8 cellular contexts compared by ENCODE assay signal in the genomic region with DNA sequence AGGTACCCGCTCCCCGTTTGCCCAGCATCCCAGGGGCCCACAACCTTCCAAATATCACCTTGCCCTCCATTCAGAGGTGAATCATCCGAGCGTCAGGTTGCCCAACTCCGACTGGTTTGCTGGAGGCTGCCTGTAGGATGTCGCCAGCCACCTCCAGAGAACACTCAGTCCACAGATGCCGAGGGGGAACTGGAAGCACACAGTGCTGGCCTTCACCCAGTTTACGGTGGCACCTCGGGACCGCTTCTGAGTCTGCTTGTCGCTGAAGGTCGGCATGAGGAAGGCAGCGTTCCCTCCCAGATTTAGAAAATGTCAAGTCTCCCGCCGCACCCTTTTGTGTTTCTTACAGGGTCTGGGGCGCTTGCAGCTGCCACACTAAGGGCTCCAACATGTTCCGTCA. TPM values are rescaled to one million over a fixed set of nuclear protein-coding genes. Genes with fewer than 3 reads are reported as not detected.
DNase-seq lines count a peak whose midpoint lies in the region; ATAC-seq and TF ChIP-seq lines count a peak whose summit lies in the region.
"Not testable (repeated sequence)": the region's sequence is repeated elsewhere in the genome, so short reads cannot be mapped to it uniquely, and the experiment has no call there.

No MANE protein-coding gene starts in this region.

- not testable (repeated sequence) for H3K9me3 Mint-ChIP-seq in GM23338; activated B cell treated with CpG ODN at 0.5 μM for 24 hours; activated T-helper 17 cell treated with anti-CD3 and anti-CD28 coated beads, Interleukin-2, amount 50 U/mL, for 72 hours; brain; naive thymus-derived CD4-positive, alpha-beta T cell; neural progenitor cell; type B pancreatic cell

- not testable (repeated sequence) for H3K4me2 ChIP-seq in GM23338, neural progenitor cell

- not testable (repeated sequence) for H3K79me2 ChIP-seq in GM23338 (replicated peaks; ENCODE audit: insufficient read depth); neural progenitor cell (ENCODE audit: low read depth)

- intact Hi-C loops in activated B cell treated with CpG ODN at 0.5 μM for 24 hours (cut with micrococcal nuclease); left cardiac atrium (cut with DNase I); naive thymus-derived CD4-positive, alpha-beta T cell (cut with micrococcal nuclease): not testable (repeated sequence)

- not testable (repeated sequence) for H3F3A ChIP-seq in GM23338 (replicated peaks; ENCODE audit: low read depth); neural progenitor cell (ENCODE audit: low read depth)

- not testable (repeated sequence) for H3K27ac Mint-ChIP-seq in GM23338; activated B cell treated with CpG ODN at 0.5 μM for 24 hours; activated T-helper 17 cell treated with anti-CD3 and anti-CD28 coated beads, Interleukin-2, amount 50 U/mL, for 72 hours; naive thymus-derived CD4-positive, alpha-beta T cell; neural progenitor cell
- peak overlapping the region in 1 of 5 experiments; percentile 55 for H3K27ac Mint-ChIP-seq in brain
- H3K27ac Mint-ChIP-seq in type B pancreatic cell = peak overlapping the region; percentile 64

- POLR2A ChIA-PET in activated B cell treated with CpG ODN at 0.5 μM for 24 hours (lab: Charles Lee); naive thymus-derived CD4-positive, alpha-beta T cell (lab: Charles Lee): not testable (repeated sequence)

- not testable (repeated sequence) for H3K27me3 ChIP-seq in GM23338 (ENCODE audit: insufficient read depth); naive thymus-derived CD4-positive, alpha-beta T cell (ENCODE audit: control insufficient read depth in 2 of 2, insufficient read depth in 2 of 2, low read length in 2 of 2); neural progenitor cell

- CTCF ChIA-PET in activated B cell treated with CpG ODN at 0.5 μM for 24 hours (lab: Charles Lee); naive thymus-derived CD4-positive, alpha-beta T cell (lab: Charles Lee): not testable (repeated sequence)

- not testable (repeated sequence) for H2AFZ ChIP-seq in GM23338; neural progenitor cell (replicated peaks)

- H3K9me3 ChIP-seq in naive thymus-derived CD4-positive, alpha-beta T cell (ENCODE audit: control insufficient read depth in 2 of 3, low read length in 3 of 3); neural progenitor cell (ENCODE audit: low read depth): not testable (repeated sequence)

- H3K36me3 Mint-ChIP-seq in GM23338 (ENCODE audit: low read depth); activated B cell treated with CpG ODN at 0.5 μM for 24 hours (ENCODE audit: low read depth); activated T-helper 17 cell treated with anti-CD3 and anti-CD28 coated beads, Interleukin-2, amount 50 U/mL, for 72 hours (ENCODE audit: low read depth); brain; naive thymus-derived CD4-positive, alpha-beta T cell; neural progenitor cell; type B pancreatic cell: not testable (repeated sequence)

- not testable (repeated sequence) for H3K4me1 ChIP-seq in GM23338 (ENCODE audit: insufficient read depth); naive thymus-derived CD4-positive, alpha-beta T cell (ENCODE audit: control insufficient read depth in 2 of 2, insufficient read depth in 2 of 2, low read length in 2 of 2); neural progenitor cell

- not testable (repeated sequence) for H3K27me3 Mint-ChIP-seq in GM23338 (ENCODE audit: insufficient read depth, low read depth, poor library complexity); activated B cell treated with CpG ODN at 0.5 μM for 24 hours; activated T-helper 17 cell treated with anti-CD3 and anti-CD28 coated beads, Interleukin-2, amount 50 U/mL, for 72 hours; type B pancreatic cell
- H3K27me3 Mint-ChIP-seq in brain (peaks cover 26% of the 10 kb centered on the region), neural progenitor cell (ENCODE audit: insufficient read depth, low read depth) (peaks cover 13% of the 10 kb centered on the region)
- H3K27me3 Mint-ChIP-seq in naive thymus-derived CD4-positive, alpha-beta T cell = peaks cover 0 to 13% (median 5%) of the 10 kb centered on the region in 5 donors

- TF ChIP-seq CTCF in GM23338 (conservative IDR thresholded peaks at IDR 0.05; ENCODE audit: low read depth in 2 of 2); activated B cell treated with CpG ODN at 0.5 μM for 24 hours (IDR thresholded peaks at IDR 0.05); brain (conservative IDR thresholded peaks at IDR 0.05); neural progenitor cell (IDR thresholded peaks at IDR 0.05); type B pancreatic cell (conservative IDR thresholded peaks at IDR 0.05): not testable (repeated sequence)

- not testable (repeated sequence) for H3K27ac ChIP-seq in GM23338 (ENCODE audit: low read depth); naive thymus-derived CD4-positive, alpha-beta T cell (ENCODE audit: low read depth, low read length); neural progenitor cell

- not testable (repeated sequence) for DNase-seq in GM23338 (ENCODE audit: low spot score); activated B cell treated with CpG ODN at 0.5 μM for 24 hours; naive thymus-derived CD4-positive, alpha-beta T cell; neural progenitor cell (ENCODE audit: low spot score); type B pancreatic cell (ENCODE audit: extremely low spot score, unreplicated experiment)
- DNase-seq in left cardiac atrium = peak; percentile 42

- H3K36me3 ChIP-seq in GM23338 (ENCODE audit: insufficient read depth); naive thymus-derived CD4-positive, alpha-beta T cell (ENCODE audit: control insufficient read depth in 2 of 3, insufficient read depth in 3 of 3, low read length in 3 of 3); neural progenitor cell: not testable (repeated sequence)

- H3K9ac ChIP-seq in neural progenitor cell = not testable (repeated sequence)

- H4K20me1 ChIP-seq in GM23338 (replicated peaks; ENCODE audit: insufficient read depth); neural progenitor cell (ENCODE audit: low read depth): not testable (repeated sequence)

- H3K9me2 ChIP-seq in GM23338 (ENCODE audit: insufficient read depth) = not testable (repeated sequence)

- H3K4me1 Mint-ChIP-seq in GM23338; activated B cell treated with CpG ODN at 0.5 μM for 24 hours; activated T-helper 17 cell treated with anti-CD3 and anti-CD28 coated beads, Interleukin-2, amount 50 U/mL, for 72 hours; brain; neural progenitor cell; type B pancreatic cell (ENCODE audit: unreplicated experiment): not testable (repeated sequence)
- H3K4me1 Mint-ChIP-seq in naive thymus-derived CD4-positive, alpha-beta T cell = peaks cover 0 to 11% (median 2%) of the 10 kb centered on the region in 7 donors

- peak overlapping the region; percentile 45; the same call in 2 of the 3 replicates for H3K4me3 Mint-ChIP-seq in GM23338
- H3K4me3 Mint-ChIP-seq in activated B cell treated with CpG ODN at 0.5 μM for 24 hours = peak overlapping the region; percentile 55
- peak overlapping the region; percentile 56 for H3K4me3 Mint-ChIP-seq in activated T-helper 17 cell treated with anti-CD3 and anti-CD28 coated beads, Interleukin-2, amount 50 U/mL, for 72 hours
- H3K4me3 Mint-ChIP-seq in brain = peak overlapping the region in 4 of 5 experiments; percentile 28 to 75 (median 60)
- H3K4me3 Mint-ChIP-seq in naive thymus-derived CD4-positive, alpha-beta T cell = peak overlapping the region in 8 of 10 donors; percentile 52 to 79 (median 68)
- peak overlapping the region; percentile 77 for H3K4me3 Mint-ChIP-seq in neural progenitor cell
- H3K4me3 Mint-ChIP-seq in type B pancreatic cell = peak overlapping the region; percentile 78

- not testable (repeated sequence) for H3K4me3 ChIP-seq in GM23338; naive thymus-derived CD4-positive, alpha-beta T cell (ENCODE audit: low read length); neural progenitor cell

- ATAC-seq in GM23338; activated B cell treated with CpG ODN at 0.5 μM for 24 hours (ENCODE audit: low read depth); activated T-helper 17 cell treated with anti-CD3 and anti-CD28 coated beads, Interleukin-2, amount 50 U/mL, for 72 hours (replicated peaks); left cardiac atrium; naive thymus-derived CD4-positive, alpha-beta T cell: not testable (repeated sequence)

RNA-seq across cellular contexts. Expression of a gene that starts 27.6 kb away (rescaled TPM):
- 43.0 and 60.1 TPM in 2 replicates for total RNA-seq in GM23338 (2014; rRNA removed; shearing (Covaris generic))
- polyA plus RNA-seq in GM23338 (2016; fragmentation: Nextera tagmentation; extraction: Ambion mirVana) (62.0 and 73.6 TPM in 2 replicates), brain (ENCODE audit: insufficient read depth, low read depth, low replicate concordance) (23.8 TPM)
- total RNA-seq in activated B cell treated with CpG ODN at 0.5 μM for 24 hours (75.2 and 84.2 TPM in 2 replicates), left cardiac atrium (10 to 100 TPM; 27.2 to 41.2 TPM), neural progenitor cell (ENCODE audit: low replicate concordance) (27.6 and 39.5 TPM in 2 replicates), type B pancreatic cell (ENCODE audit: low replicate concordance) (49.5 and 70.0 TPM in 2 replicates)
- 10 to 100 TPM; 50.7 to 71.6 TPM for total RNA-seq in activated T-helper 17 cell treated with anti-CD3 and anti-CD28 coated beads, Interleukin-2, amount 50 U/mL, for 72 hours
- 100 to 1,000 TPM in 1 of 5 experiments, 10 to 100 TPM in 4; 73.5 to 104 (median 84.9) TPM for total RNA-seq in naive thymus-derived CD4-positive, alpha-beta T cell
- 10 to 100 TPM; 20.5 to 22.2 TPM for polyA plus RNA-seq in naive thymus-derived CD4-positive, alpha-beta T cell
